16 cellular contexts compared by ENCODE assay signal in genomic region chr3:181264491-181264890, GRCh38.
"Had no signal": no experiment of that assay in that cellular context is flagged by ENCODE, and none has a peak within 500 bp of the region (broad histone marks: within the 10 kb centered on the region; RNA-seq: fewer than 3 reads in every experiment).

No MANE protein-coding gene starts in this region.

- H3K27ac Mint-ChIP-seq: activated CD4-positive, alpha-beta memory T cell treated with anti-CD3 and anti-CD28 coated beads for 36 hours; activated CD8-positive, alpha-beta memory T cell treated with anti-CD3 and anti-CD28 coated beads, Interleukin-2, amount 10 ng/mL, durations not matched to agents 7 days and 5 days; activated naive CD8-positive, alpha-beta T cell treated with anti-CD3 and anti-CD28 coated beads for 36 hours; activated T-helper 17 cell treated with anti-CD3 and anti-CD28 coated beads, Interleukin-2, amount 50 U/mL, for 72 hours; endodermal cell; naive thymus-derived CD4-positive, alpha-beta T cell; stimulated activated naive B cell treated with anti-CD40 and anti-IgM and Interleukin-4, amounts not matched to agents 10 μg/mL and 1 μg/mL and 100 μg/mL, for 72 hours had no signal

- H3K4me3 Mint-ChIP-seq: activated CD4-positive, alpha-beta memory T cell treated with anti-CD3 and anti-CD28 coated beads for 36 hours; activated CD8-positive, alpha-beta memory T cell treated with anti-CD3 and anti-CD28 coated beads, Interleukin-2, amount 10 ng/mL, durations not matched to agents 7 days and 5 days; activated naive CD8-positive, alpha-beta T cell treated with anti-CD3 and anti-CD28 coated beads for 36 hours; activated T-helper 17 cell treated with anti-CD3 and anti-CD28 coated beads, Interleukin-2, amount 50 U/mL, for 72 hours; endodermal cell; naive thymus-derived CD4-positive, alpha-beta T cell; stimulated activated naive B cell treated with anti-CD40 and anti-IgM and Interleukin-4, amounts not matched to agents 10 μg/mL and 1 μg/mL and 100 μg/mL, for 72 hours had no signal

- H3K4me1 Mint-ChIP-seq: activated CD8-positive, alpha-beta memory T cell treated with anti-CD3 and anti-CD28 coated beads, Interleukin-2, amount 10 ng/mL, durations not matched to agents 7 days and 5 days; activated T-helper 17 cell treated with anti-CD3 and anti-CD28 coated beads, Interleukin-2, amount 50 U/mL, for 72 hours; stimulated activated naive B cell treated with anti-CD40 and anti-IgM and Interleukin-4, amounts not matched to agents 10 μg/mL and 1 μg/mL and 100 μg/mL, for 72 hours had no signal

- ATAC-seq: activated CD8-positive, alpha-beta memory T cell treated with anti-CD3 and anti-CD28 coated beads, Interleukin-2, amount 10 ng/mL, durations not matched to agents 7 days and 5 days; activated T-helper 17 cell treated with anti-CD3 and anti-CD28 coated beads, Interleukin-2, amount 50 U/mL, for 72 hours; gastrocnemius medialis; naive thymus-derived CD4-positive, alpha-beta T cell; stimulated activated naive B cell treated with anti-CD40 and anti-IgM and Interleukin-4, amounts not matched to agents 10 μg/mL and 1 μg/mL and 100 μg/mL, for 72 hours; upper lobe of right lung had no signal

- H3K36me3 Mint-ChIP-seq: activated CD4-positive, alpha-beta memory T cell treated with anti-CD3 and anti-CD28 coated beads for 36 hours; activated CD8-positive, alpha-beta memory T cell treated with anti-CD3 and anti-CD28 coated beads, Interleukin-2, amount 10 ng/mL, durations not matched to agents 7 days and 5 days; activated naive CD8-positive, alpha-beta T cell treated with anti-CD3 and anti-CD28 coated beads for 36 hours; naive thymus-derived CD4-positive, alpha-beta T cell; stimulated activated naive B cell treated with anti-CD40 and anti-IgM and Interleukin-4, amounts not matched to agents 10 μg/mL and 1 μg/mL and 100 μg/mL, for 72 hours had no signal

- DNase-seq: activated CD4-positive, alpha-beta memory T cell treated with anti-CD3 and anti-CD28 coated beads for 36 hours; activated CD4-positive, alpha-beta T cell treated with anti-CD3 and anti-CD28 coated beads for 48 hours; activated CD8-positive, alpha-beta memory T cell treated with anti-CD3 and anti-CD28 coated beads, Interleukin-2, amount 10 ng/mL, durations not matched to agents 7 days and 5 days; activated naive CD8-positive, alpha-beta T cell treated with anti-CD3 and anti-CD28 coated beads for 36 hours; endodermal cell; esophagus squamous epithelium; gastrocnemius medialis; hippocampal formation; left ventricle myocardium inferior; naive thymus-derived CD4-positive, alpha-beta T cell; ovary; stimulated activated CD4-positive, alpha-beta T cell treated with anti-CD3 and anti-CD28 coated beads, Interleukin-2, amount 100 ng/mL, for 48 hours; stimulated activated CD8-positive, alpha-beta memory T cell treated with anti-CD3 and anti-CD28 coated beads, Interleukin-4, amount 100 ng/mL, for 48 hours; stimulated activated naive B cell treated with anti-CD40 and anti-IgM and Interleukin-4, amounts not matched to agents 10 μg/mL and 1 μg/mL and 100 μg/mL, for 72 hours; upper lobe of right lung had no signal

- H3K27me3 Mint-ChIP-seq: activated CD4-positive, alpha-beta memory T cell treated with anti-CD3 and anti-CD28 coated beads for 36 hours; activated T-helper 17 cell treated with anti-CD3 and anti-CD28 coated beads, Interleukin-2, amount 50 U/mL, for 72 hours had no signal

- H3K9me3 Mint-ChIP-seq: endodermal cell had no signal
